Comparison of ENCODE assay signal across 17 cellular contexts in genomic region chr15:100100926-100101325, GRCh38.
A peak's percentile ranks its signal among the peaks of the same experiment; 100 is the strongest.
DNase-seq lines count a peak whose midpoint lies in the region; TF ChIP-seq lines count a peak whose summit lies in the region.
"Had no signal": no experiment of that assay in that cellular context is flagged by ENCODE, and none has a peak within 500 bp of the region (broad histone marks: within the 10 kb centered on the region; RNA-seq: fewer than 3 reads in every experiment).

No MANE protein-coding gene starts in this region.

- TF ChIP-seq CTCF in HEK293 (tag by site-specific recombination; IDR thresholded peaks at IDR 0.05), result no peak

- intact Hi-C loops in posterior vena cava (cut with DNase I), result loop anchor here in 1 of 2 donors (10.0 kb wide), 1 partner anchor 166 kb away; no protein-coding TSS in a partner anchor
- intact Hi-C loops in activated naive CD4-positive, alpha-beta T cell treated with anti-CD3 and anti-CD28 coated beads for 36 hours (cut with micrococcal nuclease), result no loop called here

- CTCF ChIA-PET in HEK293 (lab: Yijun Ruan, JAX), result no interaction called here
- CTCF ChIA-PET in activated naive CD4-positive, alpha-beta T cell treated with anti-CD3 and anti-CD28 coated beads for 36 hours (lab: Charles Lee), result interaction anchor here (0.7 kb wide), 1 partner anchor 10 kb away, joined by 3 read pairs; no protein-coding TSS in a partner anchor

- H3K4me1 ChIP-seq in HEK293 (ENCODE audit: control insufficient read depth, insufficient read depth, low read length), result no peaks in the 10 kb centered on the region

- H3K27ac Mint-ChIP-seq in activated naive CD4-positive, alpha-beta T cell treated with anti-CD3 and anti-CD28 coated beads for 36 hours, result no peak overlapping the region
- H3K27ac Mint-ChIP-seq: CD8-positive, alpha-beta T cell; H9 had no signal

- peak; percentile 21 for DNase-seq in activated CD8-positive, alpha-beta memory T cell treated with anti-CD3 and anti-CD28 coated beads for 24 hours
- DNase-seq in activated CD8-positive, alpha-beta memory T cell treated with anti-CD3 and anti-CD28 coated beads, Interleukin-2, amount 50 U/mL, for 4 hours, result no peak
- DNase-seq in mesenteric fat pad (ENCODE audit: low spot score) (peak; percentile 51), posterior vena cava (ENCODE audit: low spot score) (peak; percentile 24), dermis blood vessel endothelial cell (no peak)
- DNase-seq in activated naive CD4-positive, alpha-beta T cell treated with anti-CD3 and anti-CD28 coated beads for 36 hours, result no peak
- no peak for DNase-seq in activated CD4-positive, alpha-beta T cell treated with anti-CD3 and anti-CD28 coated beads, Interleukin-2, amount 50 U/mL, for 1 hour
- DNase-seq: COR-L47, DMS153, DMS79 treated with DMSO at 0.1 percent for 48 hours, EL, GOT3, H9 had no signal

- H3K36me3 Mint-ChIP-seq in activated naive CD4-positive, alpha-beta T cell treated with anti-CD3 and anti-CD28 coated beads for 36 hours (ENCODE audit: low read depth), result no peaks in the 10 kb centered on the region
- H3K36me3 Mint-ChIP-seq: CD14-positive monocyte had no signal

- H3K36me3 ChIP-seq in HEK293 (ENCODE audit: control insufficient read depth in 2 of 2, insufficient read depth in 1 of 2, low read length in 2 of 2), result no peaks in the 10 kb centered on the region; a peak in 1 of 3 replicates

- H3K4me3 Mint-ChIP-seq in activated naive CD4-positive, alpha-beta T cell treated with anti-CD3 and anti-CD28 coated beads for 36 hours, result no peak overlapping the region
- H3K4me3 Mint-ChIP-seq: CD14-positive monocyte; CD8-positive, alpha-beta T cell; H9 had no signal

- POLR2A ChIA-PET in HEK293 (lab: Yijun Ruan, JAX), result no interaction called here

- H3K27me3 Mint-ChIP-seq in activated naive CD4-positive, alpha-beta T cell treated with anti-CD3 and anti-CD28 coated beads for 36 hours (ENCODE audit: low read depth), result no peaks in the 10 kb centered on the region

- no peak overlapping the region for H3K4me3 ChIP-seq in HEK293 (ENCODE audit: low read depth, low read length)

- H3K9me3 Mint-ChIP-seq in activated naive CD4-positive, alpha-beta T cell treated with anti-CD3 and anti-CD28 coated beads for 36 hours, result no peaks in the 10 kb centered on the region
- H3K9me3 Mint-ChIP-seq: CD8-positive, alpha-beta T cell had no signal

- no peak overlapping the region for H3K27ac ChIP-seq in HEK293 (ENCODE audit: extremely low read depth, low read depth, low read length)
- H3K27ac ChIP-seq: 22Rv1 had no signal

- H3K9me3 ChIP-seq in HEK293 (ENCODE audit: control insufficient read depth, insufficient read depth, low read depth, low read length), result no peaks in the 10 kb centered on the region

- no peaks in the 10 kb centered on the region for H3K4me1 Mint-ChIP-seq in activated naive CD4-positive, alpha-beta T cell treated with anti-CD3 and anti-CD28 coated beads for 36 hours (ENCODE audit: low read depth)
- H3K4me1 Mint-ChIP-seq: CD14-positive monocyte, H9 had no signal

TF ChIP-seq in HEK293, 187 proteins besides CTCF, POLR2A, EP300 and RAD21:
- TF ChIP-seq EGR2 (tag by site-specific recombination; IDR thresholded peaks at IDR 0.05; ENCODE audit: low read depth) (0 out of 2 replicates have a peak, but pooled peaks have one; percentile 15), ZNF792 (tag by site-specific recombination; IDR thresholded peaks at IDR 0.05) (no peak)

Comparison
In these comparisons a context has a peak if more than half of its experiments do, and no peak if none do; other contexts are left out.
1. DNase-seq: peak in activated CD8-positive, alpha-beta memory T cell treated with anti-CD3 and anti-CD28 coated beads for 24 hours (single experiment), mesenteric fat pad (single experiment) and posterior vena cava (single experiment); none in activated CD8-positive, alpha-beta memory T cell treated with anti-CD3 and anti-CD28 coated beads, Interleukin-2, amount 50 U/mL, for 4 hours (single experiment), dermis blood vessel endothelial cell (single experiment), activated naive CD4-positive, alpha-beta T cell treated with anti-CD3 and anti-CD28 coated beads for 36 hours (single experiment) and activated CD4-positive, alpha-beta T cell treated with anti-CD3 and anti-CD28 coated beads, Interleukin-2, amount 50 U/mL, for 1 hour (single experiment).